2 cellular contexts compared by ENCODE assay signal in the genomic region with DNA sequence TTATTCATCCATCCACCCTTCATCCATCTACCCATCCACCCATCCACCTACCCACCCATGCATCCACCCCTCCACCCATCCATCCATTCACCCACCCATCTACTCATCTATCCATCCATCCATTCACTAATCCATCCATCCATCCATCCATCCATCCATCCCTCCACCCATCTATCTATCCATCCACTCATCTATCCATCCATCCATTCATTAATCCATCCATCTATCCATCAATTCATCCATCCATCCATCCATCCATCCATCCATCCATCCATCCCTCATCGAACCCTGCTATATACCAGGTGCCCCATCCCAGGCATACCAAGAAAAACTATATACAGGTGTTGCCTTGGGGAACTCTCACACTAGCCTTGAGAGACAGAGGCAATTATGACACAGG.
TF ChIP-seq lines count a peak whose summit lies in the region.

No MANE protein-coding gene starts in this region.

TF ChIP-seq in HEK293, 187 proteins besides CTCF, POLR2A, EP300 and RAD21 (continued from another document):
- TF ChIP-seq ZBTB17 (tag by site-specific recombination; IDR thresholded peaks at IDR 0.05) (peak; percentile 80), ZNF350 (tag by site-specific recombination; IDR thresholded peaks at IDR 0.05) (no peak), MZF1 (tag by site-specific recombination; IDR thresholded peaks at IDR 0.05; ENCODE audit: borderline replicate concordance) (no peak), ZBTB7A (tag by site-specific recombination; IDR thresholded peaks at IDR 0.05; ENCODE audit: low read depth) (no peak), YY2 (tag by site-specific recombination; IDR thresholded peaks at IDR 0.05) (no peak), ZNF426 (tag by site-specific recombination; IDR thresholded peaks at IDR 0.05) (no peak), ZNF366 (tag by site-specific recombination; conservative IDR thresholded peaks at IDR 0.05) (peak; percentile 97), ZNF433 (tag by site-specific recombination; IDR thresholded peaks at IDR 0.05; ENCODE audit: low read depth) (no peak)
- TF ChIP-seq, protein P1, sequence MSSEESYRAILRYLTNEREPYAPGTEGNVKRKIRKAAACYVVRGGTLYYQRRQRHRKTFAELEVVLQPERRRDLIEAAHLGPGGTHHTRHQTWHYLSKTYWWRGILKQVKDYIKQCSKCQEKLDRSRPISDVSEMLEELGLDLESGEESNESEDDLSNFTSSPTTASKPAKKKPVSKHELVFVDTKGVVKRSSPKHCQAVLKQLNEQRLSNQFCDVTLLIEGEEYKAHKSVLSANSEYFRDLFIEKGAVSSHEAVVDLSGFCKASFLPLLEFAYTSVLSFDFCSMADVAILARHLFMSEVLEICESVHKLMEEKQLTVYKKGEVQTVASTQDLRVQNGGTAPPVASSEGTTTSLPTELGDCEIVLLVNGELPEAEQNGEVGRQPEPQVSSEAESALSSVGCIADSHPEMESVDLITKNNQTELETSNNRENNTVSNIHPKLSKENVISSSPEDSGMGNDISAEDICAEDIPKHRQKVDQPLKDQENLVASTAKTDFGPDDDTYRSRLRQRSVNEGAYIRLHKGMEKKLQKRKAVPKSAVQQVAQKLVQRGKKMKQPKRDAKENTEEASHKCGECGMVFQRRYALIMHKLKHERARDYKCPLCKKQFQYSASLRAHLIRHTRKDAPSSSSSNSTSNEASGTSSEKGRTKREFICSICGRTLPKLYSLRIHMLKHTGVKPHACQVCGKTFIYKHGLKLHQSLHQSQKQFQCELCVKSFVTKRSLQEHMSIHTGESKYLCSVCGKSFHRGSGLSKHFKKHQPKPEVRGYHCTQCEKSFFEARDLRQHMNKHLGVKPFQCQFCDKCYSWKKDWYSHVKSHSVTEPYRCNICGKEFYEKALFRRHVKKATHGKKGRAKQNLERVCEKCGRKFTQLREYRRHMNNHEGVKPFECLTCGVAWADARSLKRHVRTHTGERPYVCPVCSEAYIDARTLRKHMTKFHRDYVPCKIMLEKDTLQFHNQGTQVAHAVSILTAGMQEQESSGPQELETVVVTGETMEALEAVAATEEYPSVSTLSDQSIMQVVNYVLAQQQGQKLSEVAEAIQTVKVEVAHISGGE (tag by site-specific recombination; conservative IDR thresholded peaks at IDR 0.05; ENCODE audit: low read depth) = no peak
- TF ChIP-seq, protein P2, sequence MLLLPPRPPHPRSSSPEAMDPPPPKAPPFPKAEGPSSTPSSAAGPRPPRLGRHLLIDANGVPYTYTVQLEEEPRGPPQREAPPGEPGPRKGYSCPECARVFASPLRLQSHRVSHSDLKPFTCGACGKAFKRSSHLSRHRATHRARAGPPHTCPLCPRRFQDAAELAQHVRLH (tag by site-specific recombination; IDR thresholded peaks at IDR 0.05) = no peak

TF ChIP-seq in K562, 482 proteins besides CTCF, POLR2A, EP300 and RAD21 (continued from another document):
- TF ChIP-seq, protein P3, sequence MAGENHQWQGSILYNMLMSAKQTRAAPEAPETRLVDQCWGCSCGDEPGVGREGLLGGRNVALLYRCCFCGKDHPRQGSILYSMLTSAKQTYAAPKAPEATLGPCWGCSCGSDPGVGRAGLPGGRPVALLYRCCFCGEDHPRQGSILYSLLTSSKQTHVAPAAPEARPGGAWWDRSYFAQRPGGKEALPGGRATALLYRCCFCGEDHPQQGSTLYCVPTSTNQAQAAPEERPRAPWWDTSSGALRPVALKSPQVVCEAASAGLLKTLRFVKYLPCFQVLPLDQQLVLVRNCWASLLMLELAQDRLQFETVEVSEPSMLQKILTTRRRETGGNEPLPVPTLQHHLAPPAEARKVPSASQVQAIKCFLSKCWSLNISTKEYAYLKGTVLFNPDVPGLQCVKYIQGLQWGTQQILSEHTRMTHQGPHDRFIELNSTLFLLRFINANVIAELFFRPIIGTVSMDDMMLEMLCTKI (IDR thresholded peaks at IDR 0.05; ENCODE audit: partially characterized antibody) = no peak
- TF ChIP-seq, protein P4, sequence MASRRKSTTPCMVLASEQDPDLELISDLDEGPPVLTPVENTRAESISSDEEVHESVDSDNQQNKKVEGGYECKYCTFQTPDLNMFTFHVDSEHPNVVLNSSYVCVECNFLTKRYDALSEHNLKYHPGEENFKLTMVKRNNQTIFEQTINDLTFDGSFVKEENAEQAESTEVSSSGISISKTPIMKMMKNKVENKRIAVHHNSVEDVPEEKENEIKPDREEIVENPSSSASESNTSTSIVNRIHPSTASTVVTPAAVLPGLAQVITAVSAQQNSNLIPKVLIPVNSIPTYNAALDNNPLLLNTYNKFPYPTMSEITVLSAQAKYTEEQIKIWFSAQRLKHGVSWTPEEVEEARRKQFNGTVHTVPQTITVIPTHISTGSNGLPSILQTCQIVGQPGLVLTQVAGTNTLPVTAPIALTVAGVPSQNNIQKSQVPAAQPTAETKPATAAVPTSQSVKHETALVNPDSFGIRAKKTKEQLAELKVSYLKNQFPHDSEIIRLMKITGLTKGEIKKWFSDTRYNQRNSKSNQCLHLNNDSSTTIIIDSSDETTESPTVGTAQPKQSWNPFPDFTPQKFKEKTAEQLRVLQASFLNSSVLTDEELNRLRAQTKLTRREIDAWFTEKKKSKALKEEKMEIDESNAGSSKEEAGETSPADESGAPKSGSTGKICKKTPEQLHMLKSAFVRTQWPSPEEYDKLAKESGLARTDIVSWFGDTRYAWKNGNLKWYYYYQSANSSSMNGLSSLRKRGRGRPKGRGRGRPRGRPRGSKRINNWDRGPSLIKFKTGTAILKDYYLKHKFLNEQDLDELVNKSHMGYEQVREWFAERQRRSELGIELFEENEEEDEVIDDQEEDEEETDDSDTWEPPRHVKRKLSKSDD (conservative IDR thresholded peaks at IDR 0.05; ENCODE audit: low read length) = no peak
- TF ChIP-seq, protein P5, sequence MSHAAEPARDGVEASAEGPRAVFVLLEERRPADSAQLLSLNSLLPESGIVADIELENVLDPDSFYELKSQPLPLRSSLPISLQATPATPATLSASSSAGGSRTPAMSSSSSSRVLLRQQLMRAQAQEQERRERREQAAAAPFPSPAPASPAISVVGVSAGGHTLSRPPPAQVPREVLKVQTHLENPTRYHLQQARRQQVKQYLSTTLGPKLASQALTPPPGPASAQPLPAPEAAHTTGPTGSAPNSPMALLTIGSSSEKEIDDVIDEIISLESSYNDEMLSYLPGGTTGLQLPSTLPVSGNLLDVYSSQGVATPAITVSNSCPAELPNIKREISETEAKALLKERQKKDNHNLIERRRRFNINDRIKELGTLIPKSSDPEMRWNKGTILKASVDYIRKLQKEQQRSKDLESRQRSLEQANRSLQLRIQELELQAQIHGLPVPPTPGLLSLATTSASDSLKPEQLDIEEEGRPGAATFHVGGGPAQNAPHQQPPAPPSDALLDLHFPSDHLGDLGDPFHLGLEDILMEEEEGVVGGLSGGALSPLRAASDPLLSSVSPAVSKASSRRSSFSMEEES (CRISPR knock-in tag; IDR thresholded peaks at IDR 0.05) = no peak
- TF ChIP-seq, protein P6, sequence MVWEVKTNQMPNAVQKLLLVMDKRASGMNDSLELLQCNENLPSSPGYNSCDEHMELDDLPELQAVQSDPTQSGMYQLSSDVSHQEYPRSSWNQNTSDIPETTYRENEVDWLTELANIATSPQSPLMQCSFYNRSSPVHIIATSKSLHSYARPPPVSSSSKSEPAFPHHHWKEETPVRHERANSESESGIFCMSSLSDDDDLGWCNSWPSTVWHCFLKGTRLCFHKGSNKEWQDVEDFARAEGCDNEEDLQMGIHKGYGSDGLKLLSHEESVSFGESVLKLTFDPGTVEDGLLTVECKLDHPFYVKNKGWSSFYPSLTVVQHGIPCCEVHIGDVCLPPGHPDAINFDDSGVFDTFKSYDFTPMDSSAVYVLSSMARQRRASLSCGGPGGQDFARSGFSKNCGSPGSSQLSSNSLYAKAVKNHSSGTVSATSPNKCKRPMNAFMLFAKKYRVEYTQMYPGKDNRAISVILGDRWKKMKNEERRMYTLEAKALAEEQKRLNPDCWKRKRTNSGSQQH (CRISPR knock-in tag; IDR thresholded peaks at IDR 0.05) = no peak
- no peak for TF ChIP-seq RBM15 (IDR thresholded peaks at IDR 0.05; ENCODE audit: insufficient read depth, low read length)
- TF ChIP-seq, protein P7, sequence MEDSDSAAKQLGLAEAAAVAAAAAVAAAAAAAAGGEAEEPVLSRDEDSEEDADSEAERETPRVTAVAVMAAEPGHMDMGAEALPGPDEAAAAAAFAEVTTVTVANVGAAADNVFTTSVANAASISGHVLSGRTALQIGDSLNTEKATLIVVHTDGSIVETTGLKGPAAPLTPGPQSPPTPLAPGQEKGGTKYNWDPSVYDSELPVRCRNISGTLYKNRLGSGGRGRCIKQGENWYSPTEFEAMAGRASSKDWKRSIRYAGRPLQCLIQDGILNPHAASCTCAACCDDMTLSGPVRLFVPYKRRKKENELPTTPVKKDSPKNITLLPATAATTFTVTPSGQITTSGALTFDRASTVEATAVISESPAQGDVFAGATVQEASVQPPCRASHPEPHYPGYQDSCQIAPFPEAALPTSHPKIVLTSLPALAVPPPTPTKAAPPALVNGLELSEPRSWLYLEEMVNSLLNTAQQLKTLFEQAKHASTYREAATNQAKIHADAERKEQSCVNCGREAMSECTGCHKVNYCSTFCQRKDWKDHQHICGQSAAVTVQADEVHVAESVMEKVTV (CRISPR knock-in tag; IDR thresholded peaks at IDR 0.05) = no peak
- no peak for TF ChIP-seq BDP1 (IDR thresholded peaks at IDR 0.05; ENCODE audit: insufficient read depth, insufficient read length)
- TF ChIP-seq ZNF696 (CRISPR knock-in tag; conservative IDR thresholded peaks at IDR 0.05) = no peak
- TF ChIP-seq ZNF232 (CRISPR knock-in tag; IDR thresholded peaks at IDR 0.05) = no peak
- TF ChIP-seq EWSR1 (IDR thresholded peaks at IDR 0.05; ENCODE audit: borderline replicate concordance, low read depth, partially characterized antibody) = no peak
- no peak for TF ChIP-seq LEF1 (IDR thresholded peaks at IDR 0.05)
- no peak for TF ChIP-seq HNRNPLL (IDR thresholded peaks at IDR 0.05; ENCODE audit: low read depth, low read length, poor library complexity, severe bottlenecking)
- no peak for TF ChIP-seq ZNF699 (CRISPR knock-in tag; IDR thresholded peaks at IDR 0.05; ENCODE audit: insufficient replicate concordance)
- TF ChIP-seq SLC30A9 (CRISPR knock-in tag; IDR thresholded peaks at IDR 0.05) = no peak
- TF ChIP-seq RFX5 (IDR thresholded peaks at IDR 0.05; ENCODE audit: low read depth, low read length) = no peak
- TF ChIP-seq POLR3G (IDR thresholded peaks at IDR 0.05; ENCODE audit: extremely low read depth, insufficient read length, insufficient replicate concordance) = no peak
- TF ChIP-seq EHMT2 (IDR thresholded peaks at IDR 0.05) = 0 out of 2 replicates have a peak, but pooled peaks have one; percentile 26
- 0 out of 2 replicates have a peak, but pooled peaks have one; percentile 22 for TF ChIP-seq ELF4 (CRISPR knock-in tag; IDR thresholded peaks at IDR 0.05)
- TF ChIP-seq ATF7 (IDR thresholded peaks at IDR 0.05) = no peak
- no peak for TF ChIP-seq DNMT1 (IDR thresholded peaks at IDR 0.05)
- no peak for TF ChIP-seq SP1 (CRISPR knock-in tag; IDR thresholded peaks at IDR 0.05)
- TF ChIP-seq, protein P8, sequence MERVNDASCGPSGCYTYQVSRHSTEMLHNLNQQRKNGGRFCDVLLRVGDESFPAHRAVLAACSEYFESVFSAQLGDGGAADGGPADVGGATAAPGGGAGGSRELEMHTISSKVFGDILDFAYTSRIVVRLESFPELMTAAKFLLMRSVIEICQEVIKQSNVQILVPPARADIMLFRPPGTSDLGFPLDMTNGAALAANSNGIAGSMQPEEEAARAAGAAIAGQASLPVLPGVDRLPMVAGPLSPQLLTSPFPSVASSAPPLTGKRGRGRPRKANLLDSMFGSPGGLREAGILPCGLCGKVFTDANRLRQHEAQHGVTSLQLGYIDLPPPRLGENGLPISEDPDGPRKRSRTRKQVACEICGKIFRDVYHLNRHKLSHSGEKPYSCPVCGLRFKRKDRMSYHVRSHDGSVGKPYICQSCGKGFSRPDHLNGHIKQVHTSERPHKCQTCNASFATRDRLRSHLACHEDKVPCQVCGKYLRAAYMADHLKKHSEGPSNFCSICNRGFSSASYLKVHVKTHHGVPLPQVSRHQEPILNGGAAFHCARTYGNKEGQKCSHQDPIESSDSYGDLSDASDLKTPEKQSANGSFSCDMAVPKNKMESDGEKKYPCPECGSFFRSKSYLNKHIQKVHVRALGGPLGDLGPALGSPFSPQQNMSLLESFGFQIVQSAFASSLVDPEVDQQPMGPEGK (CRISPR knock-in tag; IDR thresholded peaks at IDR 0.05; ENCODE audit: borderline replicate concordance) = no peak
- no peak for TF ChIP-seq ZNF75A (CRISPR knock-in tag; IDR thresholded peaks at IDR 0.05)
- TF ChIP-seq YBX1 (IDR thresholded peaks at IDR 0.05) = 0 out of 2 replicates have a peak, but pooled peaks have one; percentile 36
- TF ChIP-seq BCOR (IDR thresholded peaks at IDR 0.05) = no peak
- TF ChIP-seq KDM1A (IDR thresholded peaks at IDR 0.05) = 0 out of 4 replicates have a peak, but pooled peaks of 1 of the 2 experiments have one; percentile 23
- TF ChIP-seq ZNF41 (CRISPR knock-in tag; conservative IDR thresholded peaks at IDR 0.05) = no peak
- no peak for TF ChIP-seq PCBP2 (IDR thresholded peaks at IDR 0.05; ENCODE audit: low read depth, low read length, poor library complexity, severe bottlenecking)
- TF ChIP-seq BRD4 (IDR thresholded peaks at IDR 0.05) = no peak
- TF ChIP-seq ETV5 (CRISPR knock-in tag; IDR thresholded peaks at IDR 0.05; ENCODE audit: low read depth) = no peak
- TF ChIP-seq PYGO2 (tag; IDR thresholded peaks at IDR 0.05) = no peak
TF ChIP-seq in K562: peak in this region for 4.
